In the genomic region with DNA sequence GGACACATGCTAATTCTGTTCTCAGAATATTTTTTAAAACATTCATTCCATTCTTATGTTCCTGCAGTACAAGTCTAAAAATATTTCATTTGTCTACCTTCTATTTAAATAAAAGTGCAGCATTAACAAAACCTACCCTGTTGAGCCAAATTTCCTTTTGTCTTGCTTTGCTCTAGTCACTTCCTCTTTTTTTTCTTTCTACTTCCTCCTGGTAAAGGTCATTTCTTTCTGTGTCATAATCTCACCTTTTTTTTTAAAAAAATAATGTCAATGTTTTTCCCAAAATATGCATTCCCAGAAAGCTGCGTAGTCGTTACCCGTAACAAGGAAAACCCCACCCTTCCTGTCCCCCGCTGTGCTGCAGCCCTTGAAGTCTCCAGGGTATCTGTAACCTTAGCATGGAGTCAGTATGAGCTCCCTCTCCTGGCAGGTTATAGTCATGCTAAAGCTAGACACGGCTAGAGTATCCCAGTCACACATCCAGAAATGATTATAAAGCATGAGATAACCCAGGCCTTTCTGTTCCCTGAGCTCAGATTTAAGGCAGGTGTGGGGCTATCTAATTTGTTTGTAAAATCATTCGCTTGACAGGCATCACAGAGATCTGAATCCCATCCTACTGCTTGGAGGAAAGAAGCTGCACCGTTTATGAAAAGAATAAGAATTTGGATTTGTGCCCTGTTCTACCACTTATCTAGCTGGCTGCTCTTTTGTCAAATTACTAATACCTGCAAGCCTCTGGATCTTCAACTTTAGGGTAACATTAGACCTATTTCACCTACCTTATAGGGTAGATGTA, we compare ENCODE assay signal across 8 cellular contexts. TPM values are rescaled to one million over a fixed set of nuclear protein-coding genes. Genes with fewer than 3 reads are reported as not detected.
DNase-seq lines count a peak whose midpoint lies in the region; ATAC-seq and TF ChIP-seq lines count a peak whose summit lies in the region.

No MANE protein-coding gene starts in this region.

- BruUV-seq in Panc1 (replicated peaks; lab: Mats Ljungman, UMichigan), result no TSS peak

- CTCF ChIA-PET in Panc1 (lab: Charles Lee), result interaction anchor here (0.5 to 3.4 kb wide), 4 partner anchors 91 to 339 kb away, joined by 3 to 13 read pairs (median 4); a partner anchor contains a TSS

- H3K27ac ChIP-seq in Panc1 (ENCODE audit: low read length), result peak overlapping the region; percentile 51; the same call in 1 of the 2 replicates
- H3K27ac ChIP-seq in foreskin keratinocyte, result no peak overlapping the region
- H3K27ac ChIP-seq in neuronal stem cell (replicated peaks; ENCODE audit: low read length), result no peak overlapping the region
- H3K27ac ChIP-seq in tibial artery, result no peak overlapping the region

- no peak overlapping the region for H4K91ac ChIP-seq in neuronal stem cell (ENCODE audit: low read depth, low read length, poor library complexity)

- H3K27ac Mint-ChIP-seq in activated T-helper 17 cell treated with anti-CD3 and anti-CD28 coated beads, Interleukin-2, amount 50 U/mL, for 72 hours, result peak overlapping the region; percentile 79

- no peaks in the 10 kb centered on the region for H3K9me3 Mint-ChIP-seq in activated T-helper 17 cell treated with anti-CD3 and anti-CD28 coated beads, Interleukin-2, amount 50 U/mL, for 72 hours

- no peak overlapping the region for H2AK5ac ChIP-seq in neuronal stem cell (ENCODE audit: low read depth, low read length)

- H3K4me1 ChIP-seq in Panc1 (ENCODE audit: control insufficient read depth, insufficient read depth, low read length), result peaks cover 9% of the 10 kb centered on the region; the same call in 1 of the 2 replicates
- peaks cover 15% of the 10 kb centered on the region for H3K4me1 ChIP-seq in foreskin keratinocyte
- H3K4me1 ChIP-seq in neuronal stem cell (ENCODE audit: control insufficient read depth in 2 of 2, insufficient read depth in 1 of 2, low read depth in 1 of 2, low read length in 2 of 2), result no peaks in the 10 kb centered on the region
- H3K4me1 ChIP-seq in tibial artery, result peaks cover 0 to 28% (median 5%) of the 10 kb centered on the region in 4 donors

- peak; percentile 57 for DNase-seq in ELF-1 (ENCODE audit: low read depth, low spot score)
- DNase-seq in KBM-7, result peak; percentile 91
- peak; percentile 67 for DNase-seq in Panc1 (ENCODE audit: low read depth, low spot score)
- peak; percentile 53 to 74 for DNase-seq in foreskin keratinocyte
- DNase-seq in neuronal stem cell (ENCODE audit: low spot score), result peak; percentile 33
- peak in 1 of 2 donors; percentile 60 for DNase-seq in tibial artery

- H3K27me3 Mint-ChIP-seq in activated T-helper 17 cell treated with anti-CD3 and anti-CD28 coated beads, Interleukin-2, amount 50 U/mL, for 72 hours, result no peaks in the 10 kb centered on the region

- no CpG with 5 or more reads among the region's 7 CpGs for WGBS in neuronal stem cell (ENCODE audit: extremely low coverage in 2 of 2, insufficient read length in 2 of 2, insufficient replicate concordance in 1 of 2), 2 donors

- no peaks in the 10 kb centered on the region for H3K36me3 ChIP-seq in Panc1 (ENCODE audit: control insufficient read depth, insufficient read depth, low read length)
- H3K36me3 ChIP-seq in neuronal stem cell (replicated peaks in 1 of 2; ENCODE audit: control insufficient read depth in 2 of 2, insufficient read depth in 2 of 2, low read length in 2 of 2), result no peaks in the 10 kb centered on the region
- no peaks in the 10 kb centered on the region for H3K36me3 ChIP-seq in tibial artery

- H3K4me2 ChIP-seq in neuronal stem cell (ENCODE audit: insufficient read depth, low read length, poor library complexity, severe bottlenecking), result no peak overlapping the region

- H2BK12ac ChIP-seq in neuronal stem cell (ENCODE audit: low read length), result no peak overlapping the region

- no peak overlapping the region for H3K14ac ChIP-seq in neuronal stem cell (ENCODE audit: low read length)

- no peak overlapping the region for H3K9ac ChIP-seq in neuronal stem cell (ENCODE audit: low read depth, low read length, poor library complexity)

- no peak overlapping the region for H3K4ac ChIP-seq in neuronal stem cell (ENCODE audit: low read length)

- H3K9me3 ChIP-seq in Panc1 (ENCODE audit: control insufficient read depth, insufficient read depth, low read depth, low read length), result no peaks in the 10 kb centered on the region
- H3K9me3 ChIP-seq in neuronal stem cell (replicated peaks in 1 of 2; ENCODE audit: control insufficient read depth in 2 of 2, insufficient read depth in 1 of 2, low read depth in 1 of 2, low read length in 2 of 2), result no peaks in the 10 kb centered on the region
- no peaks in the 10 kb centered on the region for H3K9me3 ChIP-seq in tibial artery

- H3K36me3 Mint-ChIP-seq in activated T-helper 17 cell treated with anti-CD3 and anti-CD28 coated beads, Interleukin-2, amount 50 U/mL, for 72 hours (ENCODE audit: low read depth), result no peaks in the 10 kb centered on the region

- no peak overlapping the region for H2BK15ac ChIP-seq in neuronal stem cell (ENCODE audit: low read length)

- POLR2A ChIA-PET in Panc1 (lab: Charles Lee), result interaction anchor here (0.7 to 1.8 kb wide), 2 partner anchors 125 to 285 kb away, joined by 4 to 6 read pairs; a partner anchor contains a TSS

- TF ChIP-seq CTCF in Panc1 (IDR thresholded peaks at IDR 0.05) (peak; percentile 90), foreskin keratinocyte (conservative IDR thresholded peaks at IDR 0.05) (peak; percentile 89), tibial artery (IDR thresholded peaks at IDR 0.05) (peak; percentile 65 to 71)

- intact Hi-C loops in Panc1 (cut with micrococcal nuclease; ENCODE audit: unreplicated experiment) (loop anchor here (1.0 to 10.0 kb wide), 2 partner anchors 151 to 339 kb away; a partner anchor contains a TSS), tibial artery (cut with DNase I; ENCODE audit: low total_unique reads) (loop anchor here (5.0 kb wide), 1 partner anchor 151 kb away; no protein-coding TSS in a partner anchor)

- peak overlapping the region; percentile 66 for H2AFZ ChIP-seq in neuronal stem cell (ENCODE audit: low read length)

- no peak overlapping the region for H4K8ac ChIP-seq in neuronal stem cell (ENCODE audit: low read depth, low read length)

- peak overlapping the region; percentile 85 for H3K4me3 Mint-ChIP-seq in activated T-helper 17 cell treated with anti-CD3 and anti-CD28 coated beads, Interleukin-2, amount 50 U/mL, for 72 hours

- peaks cover 14% of the 10 kb centered on the region for H3K4me1 Mint-ChIP-seq in activated T-helper 17 cell treated with anti-CD3 and anti-CD28 coated beads, Interleukin-2, amount 50 U/mL, for 72 hours

- no peak overlapping the region for H2BK120ac ChIP-seq in neuronal stem cell (ENCODE audit: low read depth, low read length)

- no peak overlapping the region for H2BK5ac ChIP-seq in neuronal stem cell (ENCODE audit: low read length)

- ATAC-seq in GM21825 (IDR thresholded peaks at IDR 0.05; ENCODE audit: unreplicated experiment), result peak; percentile 93
- peak; percentile 100 for ATAC-seq in Panc1
- peak; percentile 99 for ATAC-seq in activated T-helper 17 cell treated with anti-CD3 and anti-CD28 coated beads, Interleukin-2, amount 50 U/mL, for 72 hours (replicated peaks)
- ATAC-seq in foreskin keratinocyte, result peak; percentile 97

- in situ Hi-C loops in KBM-7 (cut with MboI; ENCODE audit: low pct_unique_long_range_greater_than_20kb, low sequenced_read_pairs), result no loop called here
- in situ Hi-C loops in Panc1 (cut with HindIII; ENCODE audit: low pct_unique_long_range_greater_than_20kb, low sequenced_read_pairs), result no loop called here

- no peaks in the 10 kb centered on the region for H3K79me1 ChIP-seq in neuronal stem cell (ENCODE audit: low read depth, low read length)

- peaks cover 5% of the 10 kb centered on the region; the same call in 1 of the 2 replicates for H3K27me3 ChIP-seq in Panc1 (ENCODE audit: control insufficient read depth, insufficient read depth, low read length)
- H3K27me3 ChIP-seq in foreskin keratinocyte, result no peaks in the 10 kb centered on the region
- peaks cover 0 to 3% (median 0%) of the 10 kb centered on the region in 3 experiments for H3K27me3 ChIP-seq in neuronal stem cell (ENCODE audit: control insufficient read depth in 3 of 3, insufficient read depth in 3 of 3, low read depth in 1 of 3, low read length in 3 of 3)
- H3K27me3 ChIP-seq in tibial artery, result no peaks in the 10 kb centered on the region

- H3K18ac ChIP-seq in neuronal stem cell (ENCODE audit: low read length), result no peak overlapping the region

- peak overlapping the region; percentile 12 to 35; a peak in 3 of 4 replicates for H3K4me3 ChIP-seq in Panc1 (ENCODE audit: low read depth in 2 of 2, low read length in 2 of 2)
- no peak overlapping the region for H3K4me3 ChIP-seq in neuronal stem cell (ENCODE audit: low read length in 2 of 2)
- peak overlapping the region; percentile 4 to 32 for H3K4me3 ChIP-seq in tibial artery

- no peak overlapping the region for H3K23ac ChIP-seq in neuronal stem cell (ENCODE audit: low read depth, low read length, poor library complexity)

RNA-seq across cellular contexts. Expression of a gene that starts 51.1 kb away (rescaled TPM):
- 29.0 TPM for total RNA-seq in Panc1 (2021; ENCODE audit: unreplicated experiment)
- polyA plus RNA-seq in Panc1 (2012; ENCODE audit: insufficient read length), result 19.7 TPM
- 10 to 100 TPM; 78.2 to 89.2 TPM for total RNA-seq in activated T-helper 17 cell treated with anti-CD3 and anti-CD28 coated beads, Interleukin-2, amount 50 U/mL, for 72 hours
- 26.0 and 29.4 TPM in 2 replicates for total RNA-seq in foreskin keratinocyte
- polyA plus RNA-seq in foreskin keratinocyte, result 19.2 and 22.3 TPM in 2 replicates
- polyA plus RNA-seq in neuronal stem cell (2013, experiment 1 of 2), result 27.9 TPM
- 28.0 TPM for polyA plus RNA-seq in neuronal stem cell (2013, experiment 2 of 2)

Comparison
In these comparisons a context has a peak if more than half of its experiments do, and no peak if none do; other contexts are left out.
1. H3K4me3 ChIP-seq: peak in Panc1 (2 of 2) and tibial artery (2 of 2); none in neuronal stem cell (0 of 2).
2. Peak in every context shown above with its lines, with median percentiles within 50 percentile points of each other: ATAC-seq and CTCF ChIP-seq.